31 cellular contexts compared by ENCODE assay signal in genomic region chr12:49505672-49506071, GRCh38. TPM values are rescaled to one million over a fixed set of nuclear protein-coding genes. Genes with fewer than 3 reads are reported as not detected.
DNase-seq lines count a peak whose midpoint lies in the region; ATAC-seq, FAIRE-seq and TF ChIP-seq lines count a peak whose summit lies in the region.
"Had no signal": no experiment of that assay in that cellular context is flagged by ENCODE, and none has a peak within 500 bp of the region (broad histone marks: within the 10 kb centered on the region; RNA-seq: fewer than 3 reads in every experiment).

No MANE protein-coding gene starts in this region.

- no peak overlapping the region for H2AFZ ChIP-seq in ACC112 (ENCODE audit: low read length, unreplicated experiment)
- H2AFZ ChIP-seq in Karpas-422 (ENCODE audit: low read length), result no peak overlapping the region
- no peak overlapping the region for H2AFZ ChIP-seq in astrocyte (ENCODE audit: low read depth, low read length)

- H3K4me3 ChIP-seq in ACC112 (ENCODE audit: low read depth, low read length) (no peak overlapping the region), Karpas-422 (ENCODE audit: low read length) (no peak overlapping the region), astrocyte (ENCODE audit: insufficient read depth, low read depth, low read length) (no peak overlapping the region), fibroblast of mammary gland (ENCODE audit: control insufficient read depth, low read depth, low read length) (no peak overlapping the region), vagina (no peak overlapping the region)
- H3K4me3 ChIP-seq: esophagus muscularis mucosa, K562, testis, uterus had no signal

- TF ChIP-seq CTCF in astrocyte (IDR thresholded peaks at IDR 0.05; ENCODE audit: insufficient read depth, low read depth, low read length), result no peak
- TF ChIP-seq CTCF in fibroblast of mammary gland (conservative IDR thresholded peaks at IDR 0.05; ENCODE audit: control insufficient read depth, insufficient read depth, low read depth, low read length), result no peak
- TF ChIP-seq CTCF in vagina (IDR thresholded peaks at IDR 0.05), result no peak

- no peak overlapping the region for H3K4me3 Mint-ChIP-seq in astrocyte (ENCODE audit: unreplicated experiment)
- H3K4me3 Mint-ChIP-seq in natural killer cell treated with Interleukin-12 subunit alpha and Interleukin-12 subunit beta and Interleukin-15 and Interleukin-18, amount 100 ng/mL, for 72 hours, result no peak overlapping the region
- H3K4me3 Mint-ChIP-seq: activated CD4-positive, alpha-beta T cell treated with anti-CD3 and anti-CD28 coated beads, Interleukin-2, amount 10 ng/mL, durations not matched to agents 24 days and 14 days; activated T-cell treated with anti-CD3 and anti-CD28 coated beads, Interleukin-2, amount 50 U/mL, for 4 hours; B cell; brain; CD8-positive, alpha-beta memory T cell; naive thymus-derived CD8-positive, alpha-beta T cell had no signal

- H3K27me3 ChIP-seq in ACC112 (ENCODE audit: insufficient read depth, low read length) (no peaks in the 10 kb centered on the region), Karpas-422 (ENCODE audit: low read length) (no peaks in the 10 kb centered on the region), astrocyte (ENCODE audit: insufficient read depth, low read length) (no peaks in the 10 kb centered on the region), vagina (no peaks in the 10 kb centered on the region)
- H3K27me3 ChIP-seq: esophagus muscularis mucosa, testis, uterus had no signal

- DNase-seq in Karpas-422 (no peak), astrocyte (ENCODE audit: low read depth) (peak; percentile 12), fibroblast of mammary gland (ENCODE audit: low read depth) (peak; percentile 44), vagina (ENCODE audit: extremely low spot score in 2 of 2) (no peak), NCI-H524 treated with DMSO at 0.1 percent for 48 hours (lab: John Stamatoyannopoulos, UW) (no peak), NCI-H1105 treated with DMSO at 0.1 percent for 48 hours (lab: John Stamatoyannopoulos, UW) (no peak)
- no peak for DNase-seq in natural killer cell treated with Interleukin-12 subunit alpha and Interleukin-12 subunit beta and Interleukin-15 and Interleukin-18, amount 100 ng/mL, for 72 hours (ENCODE audit: low spot score)
- DNase-seq: activated CD4-positive, alpha-beta T cell treated with anti-CD3 and anti-CD28 coated beads, Interleukin-2, amount 10 ng/mL, durations not matched to agents 24 days and 14 days; activated T-cell treated with anti-CD3 and anti-CD28 coated beads, Interleukin-2, amount 50 U/mL, for 4 hours; CD8-positive, alpha-beta memory T cell; effector CD8-positive, alpha-beta T cell; hypothalamus; left ventricle myocardium superior; midbrain; MM.1S; naive thymus-derived CD8-positive, alpha-beta T cell; NCI-H1417 treated with DMSO at 0.1 percent for 48 hours; NCI-H2081 treated with DMSO at 0.1 percent for 48 hours; NCI-H345; NCI-H774; occipital lobe; RPMI8226; stimulated activated naive CD8-positive, alpha-beta T cell treated with anti-CD3 and anti-CD28 coated beads, Interleukin-15, Interleukin-2, amounts not matched to agents 100 U/mL and 50 U/mL, for 24 hours; testis; uterus had no signal

- intact Hi-C loops in vagina (cut with DNase I), result no loop called here

- H3K79me2 ChIP-seq in ACC112 (ENCODE audit: control insufficient read depth, insufficient read depth, low read length, unreplicated experiment) (no peaks in the 10 kb centered on the region), Karpas-422 (ENCODE audit: low read length) (peaks cover 5% of the 10 kb centered on the region; the same call in 1 of the 2 replicates), astrocyte (ENCODE audit: insufficient read depth, low read length) (no peaks in the 10 kb centered on the region)

- H3K27ac ChIP-seq in ACC112 (ENCODE audit: low read depth, low read length), result peak overlapping the region; percentile 83
- peak overlapping the region; percentile 40 for H3K27ac ChIP-seq in Karpas-422 (ENCODE audit: low read length)
- H3K27ac ChIP-seq in astrocyte (ENCODE audit: low read depth, low read length), result peak overlapping the region; percentile 75
- H3K27ac ChIP-seq in vagina, result no peak overlapping the region
- H3K27ac ChIP-seq: esophagus muscularis mucosa, testis, uterus had no signal

- ATAC-seq in natural killer cell treated with Interleukin-12 subunit alpha and Interleukin-12 subunit beta and Interleukin-15 and Interleukin-18, amount 100 ng/mL, for 72 hours, result no peak
- ATAC-seq: activated T-cell treated with anti-CD3 and anti-CD28 coated beads, Interleukin-2, amount 50 U/mL, for 4 hours; K562; left ventricle myocardium superior; naive thymus-derived CD8-positive, alpha-beta T cell; stimulated activated naive CD8-positive, alpha-beta T cell treated with anti-CD3 and anti-CD28 coated beads, Interleukin-15, Interleukin-2, amounts not matched to agents 100 U/mL and 50 U/mL, for 24 hours had no signal

- H4K20me1 ChIP-seq in Karpas-422 (ENCODE audit: insufficient read depth, low read depth, low read length) (no peaks in the 10 kb centered on the region), astrocyte (ENCODE audit: insufficient read depth, low read length) (no peaks in the 10 kb centered on the region)

- H3K36me3 Mint-ChIP-seq in astrocyte (ENCODE audit: low read depth, unreplicated experiment), result peaks cover 12% of the 10 kb centered on the region
- no peaks in the 10 kb centered on the region for H3K36me3 Mint-ChIP-seq in natural killer cell treated with Interleukin-12 subunit alpha and Interleukin-12 subunit beta and Interleukin-15 and Interleukin-18, amount 100 ng/mL, for 72 hours

- H3K9me2 ChIP-seq in Karpas-422 (replicated peaks; ENCODE audit: insufficient read depth, low read length), result no peaks in the 10 kb centered on the region

- H3K4me1 ChIP-seq in ACC112 (ENCODE audit: control insufficient read depth, insufficient read depth, low read length, unreplicated experiment), result peaks cover 73% of the 10 kb centered on the region
- peaks cover 16% of the 10 kb centered on the region for H3K4me1 ChIP-seq in Karpas-422 (ENCODE audit: low read length)
- H3K4me1 ChIP-seq in astrocyte (ENCODE audit: insufficient read depth, low read length), result peaks cover 27% of the 10 kb centered on the region
- no peaks in the 10 kb centered on the region for H3K4me1 ChIP-seq in vagina
- H3K4me1 ChIP-seq: testis, uterus had no signal

- TF ChIP-seq POLR2A in vagina (IDR thresholded peaks at IDR 0.05), result no peak

- H3K9ac ChIP-seq in Karpas-422 (ENCODE audit: low read length), result no peak overlapping the region
- H3K9ac ChIP-seq in astrocyte (ENCODE audit: low read length), result no peak overlapping the region

- H3K36me3 ChIP-seq in ACC112 (ENCODE audit: insufficient read depth, low read length) (peaks cover 18% of the 10 kb centered on the region), Karpas-422 (ENCODE audit: insufficient read depth, low read length) (peaks cover 21% of the 10 kb centered on the region), astrocyte (ENCODE audit: insufficient read depth, low read length) (peaks cover 7% of the 10 kb centered on the region), vagina (peaks cover 0 to 7% of the 10 kb centered on the region in 2 donors)
- H3K36me3 ChIP-seq: uterus had no signal

- no peak overlapping the region for H3K27ac Mint-ChIP-seq in astrocyte (ENCODE audit: unreplicated experiment)
- H3K27ac Mint-ChIP-seq in natural killer cell treated with Interleukin-12 subunit alpha and Interleukin-12 subunit beta and Interleukin-15 and Interleukin-18, amount 100 ng/mL, for 72 hours, result no peak overlapping the region
- H3K27ac Mint-ChIP-seq: activated CD4-positive, alpha-beta T cell treated with anti-CD3 and anti-CD28 coated beads, Interleukin-2, amount 10 ng/mL, durations not matched to agents 24 days and 14 days; B cell; brain; CD8-positive, alpha-beta memory T cell; naive thymus-derived CD8-positive, alpha-beta T cell had no signal

- no peaks in the 10 kb centered on the region for H3K9me3 Mint-ChIP-seq in astrocyte (ENCODE audit: unreplicated experiment)
- H3K9me3 Mint-ChIP-seq in natural killer cell treated with Interleukin-12 subunit alpha and Interleukin-12 subunit beta and Interleukin-15 and Interleukin-18, amount 100 ng/mL, for 72 hours, result no peaks in the 10 kb centered on the region
- H3K9me3 Mint-ChIP-seq: activated CD4-positive, alpha-beta T cell treated with anti-CD3 and anti-CD28 coated beads, Interleukin-2, amount 10 ng/mL, durations not matched to agents 24 days and 14 days; activated T-cell treated with anti-CD3 and anti-CD28 coated beads, Interleukin-2, amount 50 U/mL, for 4 hours; brain; CD8-positive, alpha-beta memory T cell; naive thymus-derived CD8-positive, alpha-beta T cell had no signal

- H3K27me3 Mint-ChIP-seq in astrocyte (ENCODE audit: low read depth, unreplicated experiment), result no peaks in the 10 kb centered on the region
- H3K27me3 Mint-ChIP-seq in natural killer cell treated with Interleukin-12 subunit alpha and Interleukin-12 subunit beta and Interleukin-15 and Interleukin-18, amount 100 ng/mL, for 72 hours, result no peaks in the 10 kb centered on the region
- H3K27me3 Mint-ChIP-seq: activated CD4-positive, alpha-beta T cell treated with anti-CD3 and anti-CD28 coated beads, Interleukin-2, amount 10 ng/mL, durations not matched to agents 24 days and 14 days; B cell; brain; CD8-positive, alpha-beta memory T cell; naive thymus-derived CD8-positive, alpha-beta T cell had no signal

- H3K9me3 ChIP-seq in Karpas-422 (ENCODE audit: low read length), result no peaks in the 10 kb centered on the region
- no peaks in the 10 kb centered on the region for H3K9me3 ChIP-seq in astrocyte (ENCODE audit: insufficient read depth, low read depth, low read length)
- no peaks in the 10 kb centered on the region for H3K9me3 ChIP-seq in vagina
- H3K9me3 ChIP-seq: esophagus muscularis mucosa, testis, uterus had no signal

- no peak overlapping the region for H3K4me2 ChIP-seq in Karpas-422 (ENCODE audit: low read depth, low read length, poor library complexity, severe bottlenecking)
- peak overlapping the region; percentile 8 for H3K4me2 ChIP-seq in astrocyte (ENCODE audit: low read length)

- no peak for FAIRE-seq in astrocyte (lab: Jason Lieb, UNC)
- FAIRE-seq: islet of Langerhans, K562 had no signal

- peaks cover 11% of the 10 kb centered on the region for H3K4me1 Mint-ChIP-seq in astrocyte (ENCODE audit: low read depth, unreplicated experiment)
- no peaks in the 10 kb centered on the region for H3K4me1 Mint-ChIP-seq in natural killer cell treated with Interleukin-12 subunit alpha and Interleukin-12 subunit beta and Interleukin-15 and Interleukin-18, amount 100 ng/mL, for 72 hours (ENCODE audit: low read depth in 2 of 2)
- H3K4me1 Mint-ChIP-seq: CD8-positive, alpha-beta memory T cell had no signal

RNA-seq across cellular contexts. Expression of gene KCNH3, which starts 33.2 kb away (rescaled TPM):
- not detected in 2 replicates for total RNA-seq in Karpas-422 (2014; rRNA removed; shearing (Covaris generic); ENCODE audit: low replicate concordance)
- total RNA-seq in astrocyte (0.14 TPM in 1 of 2 replicates, not detected in the other), vagina (not detected)
- under 1 TPM; 0.50 to 0.70 TPM for total RNA-seq in natural killer cell treated with Interleukin-12 subunit alpha and Interleukin-12 subunit beta and Interleukin-15 and Interleukin-18, amount 100 ng/mL, for 72 hours

Comparison
In these comparisons a context has a peak if more than half of its experiments do, and no peak if none do; other contexts are left out.
1. DNase-seq: peak in astrocyte (single experiment) and fibroblast of mammary gland (single experiment); none in Karpas-422 (single experiment), natural killer cell treated with Interleukin-12 subunit alpha and Interleukin-12 subunit beta and Interleukin-15 and Interleukin-18, amount 100 ng/mL, for 72 hours (single experiment), vagina (0 of 2), NCI-H524 treated with DMSO at 0.1 percent for 48 hours (single experiment) and NCI-H1105 treated with DMSO at 0.1 percent for 48 hours (single experiment).